In the genomic region with DNA sequence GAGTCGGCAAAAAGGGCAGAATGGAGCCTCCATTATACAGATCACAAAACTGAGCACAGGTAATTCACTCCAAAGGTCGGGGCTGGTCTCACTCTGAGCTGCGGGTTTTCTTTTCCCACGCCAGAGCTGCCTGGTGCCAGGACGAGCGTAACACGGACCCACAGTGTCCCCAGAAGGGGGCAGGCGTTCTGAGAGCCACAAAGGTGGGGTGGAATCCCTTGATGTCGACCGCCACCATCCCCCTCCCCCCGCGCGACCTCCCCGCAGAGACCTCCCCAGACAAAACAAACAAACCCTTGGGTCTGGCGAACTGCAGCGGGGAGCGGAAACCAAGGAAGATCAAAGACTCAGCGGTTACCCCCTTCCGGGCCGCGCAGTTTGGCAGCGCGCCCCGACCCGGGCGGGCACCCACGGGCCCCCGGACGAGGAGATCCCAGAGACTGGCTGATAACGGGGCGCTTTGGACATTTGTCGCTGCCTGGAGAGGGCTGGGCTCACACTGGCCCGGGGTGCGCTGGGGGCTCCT, we compare ENCODE assay signal across 8 cellular contexts. TPM values are rescaled to one million over a fixed set of nuclear protein-coding genes. Genes with fewer than 3 reads are reported as not detected.
A peak's percentile ranks its signal among the peaks of the same experiment; 100 is the strongest.
DNase-seq lines count a peak whose midpoint lies in the region; ATAC-seq, FAIRE-seq and TF ChIP-seq lines count a peak whose summit lies in the region.

No MANE protein-coding gene starts in this region.

- intact Hi-C loops in colonic mucosa (cut with DNase I) = no loop called here

- no peak for FAIRE-seq in A549 (lab: Jason Lieb, UNC)
- FAIRE-seq in GM19239 (lab: Jason Lieb, UNC) = peak; percentile 76

- no peak for TF ChIP-seq POLR2A in A549 (IDR thresholded peaks at IDR 0.05; ENCODE audit: low read length)

- TF ChIP-seq RAD21 in A549 (conservative IDR thresholded peaks at IDR 0.05 in 1 of 2, IDR thresholded peaks at IDR 0.05 in 1 of 2) = no peak

- H3K4me2 ChIP-seq in A549 = peak overlapping the region; percentile 98

- H3K27ac ChIP-seq in A549 (peak overlapping the region in 1 of 2 experiments; percentile 82; a peak in 2 of 6 replicates), colonic mucosa (no peak overlapping the region), mesodermal cell (ENCODE audit: low read depth, low read length, severe bottlenecking) (no peak overlapping the region)

- no peak for TF ChIP-seq EP300 in A549 (IDR thresholded peaks at IDR 0.05)

- DNase-seq in A549 (ENCODE audit: low read depth in 1 of 2, low spot score in 1 of 2) (peak; percentile 38 to 68), GM19239 (ENCODE audit: insufficient read length, low spot score) (peak; percentile 55), NAMALWA (ENCODE audit: low spot score) (peak; percentile 67), colonic mucosa (peak; percentile 57), NCI-H128 (lab: John Stamatoyannopoulos, UW; ENCODE audit: unreplicated experiment) (no peak)
- peak; percentile 64 to 74 for DNase-seq in activated CD4-positive, alpha-beta T cell treated with anti-CD3 and anti-CD28 coated beads for 4 hours
- DNase-seq in stimulated activated CD8-positive, alpha-beta memory T cell treated with anti-CD3 and anti-CD28 coated beads, Interleukin-4, amount 100 ng/mL, for 1 hour (ENCODE audit: low read depth in 2 of 2, low spot score in 1 of 2) = peak; percentile 64 to 72

- WGBS in A549 (ENCODE audit: missing lambda C conversion rate) = under 1% methylated on average over 30 of the region's 34 CpGs
- WGBS in mesodermal cell (ENCODE audit: insufficient coverage in 2 of 2), 2 experiments = 1 to 5% methylated on average over 15 to 21 of the region's 34 CpGs

- H3K9me3 ChIP-seq in A549 (no peaks in the 10 kb centered on the region), colonic mucosa (no peaks in the 10 kb centered on the region), mesodermal cell (ENCODE audit: control insufficient read depth, low read length) (no peaks in the 10 kb centered on the region)

- H3K4me1 ChIP-seq in A549 (peaks cover 4% of the 10 kb centered on the region; the same call in 1 of the 3 replicates), colonic mucosa (no peaks in the 10 kb centered on the region), mesodermal cell (ENCODE audit: control insufficient read depth, insufficient read depth, low read length, poor library complexity, severe bottlenecking) (peaks cover 22% of the 10 kb centered on the region)

- CTCF ChIA-PET in A549 (lab: Yijun Ruan, JAX) = interaction anchor here (1.1 to 1.7 kb wide), 2 partner anchors 11 to 259 kb away, joined by 4 read pairs; no protein-coding TSS in a partner anchor

- TF ChIP-seq CTCF in A549 (IDR thresholded peaks at IDR 0.05) (no peak), colonic mucosa (IDR thresholded peaks at IDR 0.05) (no peak)

- peaks cover 5% of the 10 kb centered on the region for H3K27me3 ChIP-seq in colonic mucosa

- peak overlapping the region in 1 of 2 donors; percentile 69 for H3K9ac ChIP-seq in colonic mucosa (ENCODE audit: low read depth in 2 of 2, low read length in 2 of 2)

- H3K4me3 ChIP-seq in A549 (peak overlapping the region; percentile 57), colonic mucosa (peak overlapping the region; percentile 70), mesodermal cell (ENCODE audit: extremely low read depth, insufficient read depth, low read length, poor library complexity, severe bottlenecking) (peak overlapping the region; percentile 78)

- ATAC-seq in A549 = peak; percentile 45 to 69; a peak in 4 of 6 replicates

- POLR2A ChIA-PET in A549 (lab: Yijun Ruan, JAX) = no interaction called here

- H3K36me3 ChIP-seq in colonic mucosa = no peaks in the 10 kb centered on the region
- peaks cover 4% of the 10 kb centered on the region for H3K36me3 ChIP-seq in mesodermal cell (ENCODE audit: control insufficient read depth, insufficient read depth, low read length)

TF ChIP-seq in A549, 52 proteins besides CTCF, POLR2A, EP300 and RAD21:
- TF ChIP-seq CHD4 (IDR thresholded peaks at IDR 0.05; ENCODE audit: borderline replicate concordance) (no peak), SMC3 (IDR thresholded peaks at IDR 0.05) (peak; percentile 27; the same call in 1 of the 3 replicates), FOSL2 (IDR thresholded peaks at IDR 0.05) (no peak), FOSL2 (CRISPR knock-in tag; IDR thresholded peaks at IDR 0.05) (no peak), SREBF2 (IDR thresholded peaks at IDR 0.05) (no peak)

RNA-seq across cellular contexts. Expression of gene NKD1, which starts 0.8 kb away (rescaled TPM):
- 0.10 and 0.17 TPM in 2 replicates for polyA plus RNA-seq in A549 (2011; rRNA removed)
- polyA plus RNA-seq in A549 (2012; cell fraction: cytosol; rRNA removed) = 0.08 and 0.10 TPM in 2 replicates
- polyA plus RNA-seq in A549 (2012; cell fraction: nucleus; rRNA removed) = 0.34 and 0.47 TPM in 2 replicates
- 0.15 to 0.22 TPM (median 0.19 TPM) in 3 replicates for polyA plus RNA-seq in A549 (2017; fragmentation: RNase III; extraction: RNeasy Plus Mini Kit Qiagen cat#74134 plus additional on column Dnase treatment)
- polyA minus RNA-seq in A549 (2011; rRNA and poly(A)+ RNA removed) = 0.15 and 0.21 TPM in 2 replicates
- 1 to 10 TPM; 2.3 TPM for total RNA-seq in colonic mucosa
- 21.0 TPM for polyA plus RNA-seq in mesodermal cell (2013, experiment 1 of 2)
- 16.2 TPM for polyA plus RNA-seq in mesodermal cell (2013, experiment 2 of 2)
